In genomic region chr10:84499039-84499438, GRCh38 we compare ENCODE assay signal across 4 cellular contexts.
A peak's percentile ranks its signal among the peaks of the same experiment; 100 is the strongest.
DNase-seq lines count a peak whose midpoint lies in the region; ATAC-seq, FAIRE-seq and TF ChIP-seq lines count a peak whose summit lies in the region.
"Not testable (repeated sequence)": the region's sequence is repeated elsewhere in the genome, so short reads cannot be mapped to it uniquely, and the experiment has no call there.

No MANE protein-coding gene starts in this region.

- H3K27ac Mint-ChIP-seq in T-helper 17 cell, result peak overlapping the region; percentile 66
- H3K27ac Mint-ChIP-seq in WTC11, result not testable (repeated sequence)

- H3K4me3 Mint-ChIP-seq in T-helper 17 cell, WTC11: not testable (repeated sequence)

- H4K12ac ChIP-seq in trophoblast cell (ENCODE audit: low read depth, low read length), result not testable (repeated sequence)

- H3K9me3 Mint-ChIP-seq in WTC11, result not testable (repeated sequence)

- WGBS in HepG2 (ENCODE audit: low lambda C conversion rate), result 97% methylated on average over 9 of the region's 9 CpGs
- WGBS in trophoblast cell (ENCODE audit: extremely low coverage, insufficient coverage, insufficient read length), result no CpG with 5 or more reads among the region's 9 CpGs

- not testable (repeated sequence) for H3K36me3 ChIP-seq in HepG2 (replicated peaks in 1 of 2; ENCODE audit: control insufficient read depth in 1 of 2, insufficient read depth in 2 of 2, low read length in 2 of 2); trophoblast cell (ENCODE audit: control insufficient read depth in 1 of 2, insufficient read depth in 2 of 2, low read length in 2 of 2)

- H3K18ac ChIP-seq in trophoblast cell (ENCODE audit: low read length), result not testable (repeated sequence)

- H3K4ac ChIP-seq in trophoblast cell (ENCODE audit: low read depth, low read length), result not testable (repeated sequence)

- H3K27ac ChIP-seq in HepG2 (ENCODE audit: extremely low read length, insufficient read depth, low read length), result peak overlapping the region; percentile 75
- H3K27ac ChIP-seq in trophoblast cell (ENCODE audit: low read depth, low read length), result not testable (repeated sequence)

- not testable (repeated sequence) for BruUV-seq in HepG2 (replicated peaks; lab: Mats Ljungman, UMichigan)

- not testable (repeated sequence) for H4K91ac ChIP-seq in trophoblast cell (ENCODE audit: low read depth, low read length)

- CTCF ChIA-PET in WTC11 (lab: Charles Lee), result interaction anchor here (1.2 kb wide), 1 partner anchor 70 kb away, joined by 3 read pairs; no protein-coding TSS in a partner anchor
- CTCF ChIA-PET in HepG2 (lab: Yijun Ruan, JAX; ENCODE audit: low intra/inter-chr PET ratio, low total read pairs), result not testable (repeated sequence)

- H3K4me2 ChIP-seq in HepG2 (ENCODE audit: low read depth, low read length); trophoblast cell (ENCODE audit: low read length): not testable (repeated sequence)

- not testable (repeated sequence) for H4K20me1 ChIP-seq in HepG2 (ENCODE audit: insufficient read depth, low read length)

- not testable (repeated sequence) for H3K4me3 ChIP-seq in HepG2 (replicated peaks in 1 of 3; ENCODE audit: insufficient read depth in 1 of 3, low read depth in 2 of 3, low read length in 3 of 3); trophoblast cell (ENCODE audit: low read depth, low read length)

- H3K36me3 Mint-ChIP-seq in T-helper 17 cell (ENCODE audit: low read depth); WTC11: not testable (repeated sequence)

- in situ Hi-C loops in HepG2 (cut with HindIII; ENCODE audit: extremely low pct_ligation_motif_present, low pct_unique_long_range_greater_than_20kb), result not testable (repeated sequence)

- not testable (repeated sequence) for H2AFZ ChIP-seq in HepG2 (ENCODE audit: low read length); trophoblast cell (ENCODE audit: insufficient read depth, low read length, poor library complexity)

- TF ChIP-seq POLR2A in HepG2 (IDR thresholded peaks at IDR 0.05; ENCODE audit: insufficient read depth in 1 of 2, low read depth in 2 of 2, low read length in 2 of 2), result not testable (repeated sequence)

- not testable (repeated sequence) for H3K14ac ChIP-seq in trophoblast cell (ENCODE audit: low read length)

- peaks cover 34% of the 10 kb centered on the region for H3K4me1 ChIP-seq in HepG2 (ENCODE audit: insufficient read depth, low read length)
- H3K4me1 ChIP-seq in trophoblast cell (ENCODE audit: control insufficient read depth in 1 of 2, insufficient read depth in 2 of 2, low read length in 2 of 2), result not testable (repeated sequence)

- H4K8ac ChIP-seq in trophoblast cell (ENCODE audit: low read depth, low read length), result not testable (repeated sequence)

- H2AK5ac ChIP-seq in trophoblast cell (ENCODE audit: low read length), result not testable (repeated sequence)

- not testable (repeated sequence) for H2BK12ac ChIP-seq in trophoblast cell (ENCODE audit: low read length)

- intact Hi-C loops in HepG2 (cut with micrococcal nuclease; ENCODE audit: unreplicated experiment), result not testable (repeated sequence)

- TF ChIP-seq CTCF in WTC11 (IDR thresholded peaks at IDR 0.05); HepG2 (CRISPR knock-in tag; IDR thresholded peaks at IDR 0.05): not testable (repeated sequence)

- POLR2A ChIA-PET in WTC11 (lab: Charles Lee); HepG2 (lab: Yijun Ruan, JAX): not testable (repeated sequence)

- not testable (repeated sequence) for H2BK5ac ChIP-seq in trophoblast cell (ENCODE audit: low read depth, low read length, poor library complexity)

- not testable (repeated sequence) for H3K27me3 Mint-ChIP-seq in T-helper 17 cell; WTC11 (ENCODE audit: low read depth)

- not testable (repeated sequence) for TF ChIP-seq EP300 in HepG2 (IDR thresholded peaks at IDR 0.05; ENCODE audit: low read depth in 2 of 2, low read length in 2 of 2); HepG2 (CRISPR knock-in tag; IDR thresholded peaks at IDR 0.05; ENCODE audit: borderline replicate concordance)

- DNase-seq in T-helper 17 cell; WTC11 (ENCODE audit: low spot score); HepG2 (ENCODE audit: low spot score): not testable (repeated sequence)
- peak; percentile 7 to 53 for DNase-seq in trophoblast cell

- not testable (repeated sequence) for ATAC-seq in T-helper 17 cell, WTC11, HepG2

- not testable (repeated sequence) for H3K79me1 ChIP-seq in trophoblast cell (ENCODE audit: low read length)

- not testable (repeated sequence) for H3K9me3 ChIP-seq in T-helper 17 cell (ENCODE audit: control insufficient read depth, low read length, poor library complexity, severe bottlenecking); HepG2 (ENCODE audit: low read length); trophoblast cell (ENCODE audit: insufficient read depth, low read depth, low read length)

- H3K4me1 Mint-ChIP-seq in T-helper 17 cell (peaks cover 31% of the 10 kb centered on the region), WTC11 (peaks cover 31% of the 10 kb centered on the region)

- H3K23ac ChIP-seq in trophoblast cell (ENCODE audit: low read length), result not testable (repeated sequence)

- not testable (repeated sequence) for FAIRE-seq in HepG2 (lab: Jason Lieb, UNC)

- not testable (repeated sequence) for TF ChIP-seq RAD21 in HepG2 (CRISPR knock-in tag; IDR thresholded peaks at IDR 0.05)

- not testable (repeated sequence) for H2BK120ac ChIP-seq in trophoblast cell (ENCODE audit: insufficient read depth, low read length, poor library complexity)

- not testable (repeated sequence) for H3K79me2 ChIP-seq in HepG2 (ENCODE audit: insufficient read depth, low read length); trophoblast cell (ENCODE audit: control insufficient read depth, insufficient read depth, low read length, poor library complexity)

- H3K9ac ChIP-seq in HepG2 (ENCODE audit: insufficient read depth, low read depth, low read length), result 0 out of 2 replicates have a peak overlapping the region, but pooled peaks have one; percentile 22
- H3K9ac ChIP-seq in trophoblast cell (ENCODE audit: low read length), result not testable (repeated sequence)

- not testable (repeated sequence) for H3K27me3 ChIP-seq in HepG2 (ENCODE audit: control insufficient read depth in 1 of 2, insufficient read depth in 2 of 2, low read length in 2 of 2); trophoblast cell (ENCODE audit: insufficient read depth, low read length)

TF ChIP-seq in WTC11, 78 proteins besides CTCF, POLR2A, EP300 and RAD21:
- peak; percentile 28; the same call in 1 of the 2 replicates for TF ChIP-seq ZNF121 (CRISPR knock-in tag; IDR thresholded peaks at IDR 0.05)

TF ChIP-seq in HepG2, 621 proteins besides CTCF, POLR2A, EP300 and RAD21:
- TF ChIP-seq ZNF460 (CRISPR knock-in tag; IDR thresholded peaks at IDR 0.05; ENCODE audit: borderline replicate concordance) (0 out of 2 replicates have a peak, but pooled peaks have one; percentile 15), ZNF121 (CRISPR knock-in tag; IDR thresholded peaks at IDR 0.05) (peak; percentile 69)
